ENCODE assay signal across 26 cellular contexts in genomic region chr9:136181784-136182421, GRCh38. TPM values are rescaled to one million over a fixed set of nuclear protein-coding genes. Genes with fewer than 3 reads are reported as not detected.
"Had no signal": no experiment of that assay in that cellular context is flagged by ENCODE, and none has a peak within 500 bp of the region (broad histone marks: within the 10 kb centered on the region; RNA-seq: fewer than 3 reads in every experiment).

No MANE protein-coding gene starts in this region.

- H3K36me3 ChIP-seq: ascending aorta, Peyer's patch, SJSA1 had no signal

- H3K9me3 ChIP-seq: ascending aorta, body of pancreas, Peyer's patch, SJSA1 had no signal

- H3K36me3 Mint-ChIP-seq: activated CD8-positive, alpha-beta memory T cell treated with anti-CD3 and anti-CD28 coated beads, Interleukin-2, amount 10 ng/mL, durations not matched to agents 7 days and 5 days; activated naive CD4-positive, alpha-beta T cell treated with anti-CD3 and anti-CD28 coated beads, Interleukin-2, amount 50 U/mL, for 72 hours had no signal

- H3K27ac Mint-ChIP-seq: activated CD8-positive, alpha-beta memory T cell treated with anti-CD3 and anti-CD28 coated beads, Interleukin-2, amount 10 ng/mL, durations not matched to agents 7 days and 5 days; activated naive CD8-positive, alpha-beta T cell treated with anti-CD3 and anti-CD28 coated beads, Interleukin-2, amount 50 U/mL, for 24 hours; T-helper 1 cell treated with Interleukin-12 subunit alpha and Interleukin-12 subunit beta and Interleukin-4 antibody, amounts not matched to agents 30 μg/mL and 1 μg/mL, for 36 hours had no signal

- H3K4me3 ChIP-seq: ascending aorta, body of pancreas, Peyer's patch, SJSA1 had no signal

- H3K27me3 ChIP-seq: ascending aorta, body of pancreas, Peyer's patch had no signal

- DNase-seq: activated CD4-positive, alpha-beta T cell treated with anti-CD3 and anti-CD28 coated beads for 48 hours; activated CD4-positive, alpha-beta T cell treated with anti-CD3 and anti-CD28 coated beads, Interleukin-2, amount 50 U/mL, for 48 hours; activated CD4-positive, CD25-positive, alpha-beta regulatory T cell treated with anti-CD3 and anti-CD28 coated beads, Interleukin-2, amount 50 U/mL, for 72 hours; activated CD8-positive, alpha-beta memory T cell treated with anti-CD3 and anti-CD28 coated beads, Interleukin-2, amount 10 ng/mL, durations not matched to agents 7 days and 5 days; activated effector memory CD4-positive, alpha-beta T cell treated with anti-CD3 and anti-CD28 coated beads, Interleukin-2, amount 50 U/mL, for 16 hours; activated naive CD4-positive, alpha-beta T cell treated with Interleukin-2 at 50 U/mL for 16 hours; activated naive CD8-positive, alpha-beta T cell treated with anti-CD3 and anti-CD28 coated beads, Interleukin-2, amount 50 U/mL, for 24 hours; activated T-cell treated with anti-CD3 and anti-CD28 coated beads, Interleukin-2, amount 50 U/mL, for 4 hours; amniotic stem cell; body of pancreas; central memory CD4-positive, alpha-beta T cell; Kasumi-1; NCI-H1105 treated with DMSO at 0.1 percent for 48 hours; NCI-H1436 treated with DMSO at 0.1 percent for 48 hours; NCI-H187; NCI-H2081; NCI-H510A treated with DMSO at 0.1 percent for 48 hours; NCI-H69; NK-92 treated with Interleukin-12 subunit alpha and Interleukin-12 subunit beta, amount 100 ng/mL, for 24 hours; Peyer's patch; SHP77 had no signal

- ATAC-seq: activated CD8-positive, alpha-beta memory T cell treated with anti-CD3 and anti-CD28 coated beads, Interleukin-2, amount 10 ng/mL, durations not matched to agents 7 days and 5 days; activated naive CD4-positive, alpha-beta T cell treated with anti-CD3 and anti-CD28 coated beads, Interleukin-2, amount 50 U/mL, for 72 hours; activated naive CD8-positive, alpha-beta T cell treated with anti-CD3 and anti-CD28 coated beads, Interleukin-2, amount 50 U/mL, for 24 hours; activated T-cell treated with anti-CD3 and anti-CD28 coated beads, Interleukin-2, amount 50 U/mL, for 4 hours; body of pancreas had no signal

- H3K9me3 Mint-ChIP-seq: activated naive CD4-positive, alpha-beta T cell treated with anti-CD3 and anti-CD28 coated beads, Interleukin-2, amount 50 U/mL, for 72 hours; activated naive CD8-positive, alpha-beta T cell treated with anti-CD3 and anti-CD28 coated beads, Interleukin-2, amount 50 U/mL, for 24 hours; activated T-cell treated with anti-CD3 and anti-CD28 coated beads, Interleukin-2, amount 50 U/mL, for 4 hours; T-helper 1 cell treated with Interleukin-12 subunit alpha and Interleukin-12 subunit beta and Interleukin-4 antibody, amounts not matched to agents 30 μg/mL and 1 μg/mL, for 36 hours had no signal

- H3K4me3 Mint-ChIP-seq: activated CD8-positive, alpha-beta memory T cell treated with anti-CD3 and anti-CD28 coated beads, Interleukin-2, amount 10 ng/mL, durations not matched to agents 7 days and 5 days; activated naive CD8-positive, alpha-beta T cell treated with anti-CD3 and anti-CD28 coated beads, Interleukin-2, amount 50 U/mL, for 24 hours; activated T-cell treated with anti-CD3 and anti-CD28 coated beads, Interleukin-2, amount 50 U/mL, for 4 hours; T-helper 1 cell treated with Interleukin-12 subunit alpha and Interleukin-12 subunit beta and Interleukin-4 antibody, amounts not matched to agents 30 μg/mL and 1 μg/mL, for 36 hours had no signal

- H3K4me1 Mint-ChIP-seq: activated CD8-positive, alpha-beta memory T cell treated with anti-CD3 and anti-CD28 coated beads, Interleukin-2, amount 10 ng/mL, durations not matched to agents 7 days and 5 days; activated naive CD8-positive, alpha-beta T cell treated with anti-CD3 and anti-CD28 coated beads, Interleukin-2, amount 50 U/mL, for 24 hours had no signal

- H3K27me3 Mint-ChIP-seq: activated CD8-positive, alpha-beta memory T cell treated with anti-CD3 and anti-CD28 coated beads, Interleukin-2, amount 10 ng/mL, durations not matched to agents 7 days and 5 days had no signal

- H3K4me1 ChIP-seq: ascending aorta, body of pancreas, Peyer's patch, SJSA1 had no signal

RNA-seq across cellular contexts. Expression of gene LHX3, which starts 23.0 kb away (rescaled TPM):
- total RNA-seq: activated CD8-positive, alpha-beta memory T cell treated with anti-CD3 and anti-CD28 coated beads, Interleukin-2, amount 10 ng/mL, durations not matched to agents 7 days and 5 days; ascending aorta; body of pancreas; bronchial epithelial cell; Peyer's patch; SJSA1 had no signal
